26 cellular contexts compared by ENCODE assay signal in the genomic region with DNA sequence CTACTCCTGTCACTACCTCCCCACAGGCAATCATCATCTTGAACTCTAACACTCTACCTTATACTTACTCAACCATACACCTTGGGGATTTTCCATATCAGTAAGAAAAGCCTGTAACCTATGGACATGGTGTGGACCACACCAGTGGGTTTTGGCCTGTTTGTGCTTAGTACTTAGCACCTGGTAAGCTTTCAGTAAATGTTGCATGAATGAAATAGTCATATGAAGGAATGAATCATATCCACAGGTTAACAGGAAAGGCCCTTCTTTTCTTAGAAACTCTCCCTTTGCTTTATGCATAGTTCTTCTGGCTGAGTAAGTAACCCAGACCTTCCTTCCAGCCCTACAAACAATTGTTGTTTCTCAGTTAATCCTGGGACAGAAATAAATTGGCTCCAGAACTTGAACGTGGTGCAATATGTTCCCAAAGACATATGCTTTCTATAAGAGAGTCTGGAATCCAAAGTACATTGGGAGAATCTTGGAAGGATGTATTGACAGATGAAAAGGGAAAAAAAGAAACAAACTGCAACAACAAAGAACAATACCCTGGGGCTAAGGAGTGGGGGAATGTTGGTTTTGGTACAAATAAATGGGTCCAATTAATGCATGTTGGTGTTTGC. TPM values are rescaled to one million over a fixed set of nuclear protein-coding genes. Genes with fewer than 3 reads are reported as not detected.
DNase-seq lines count a peak whose midpoint lies in the region; ATAC-seq and TF ChIP-seq lines count a peak whose summit lies in the region.
"Had no signal": no experiment of that assay in that cellular context is flagged by ENCODE, and none has a peak within 500 bp of the region (broad histone marks: within the 10 kb centered on the region; RNA-seq: fewer than 3 reads in every experiment).

No MANE protein-coding gene starts in this region.

- WGBS in thyroid gland, 2 donors, result 33% methylated on average over 1 of the region's 1 CpG
- WGBS in tibial nerve, 2 donors, result 46 to 52% methylated on average over 1 of the region's 1 CpG

- H3K36me3 ChIP-seq in thyroid gland (no peaks in the 10 kb centered on the region), tibial nerve (peaks cover 0 to 18% (median 0%) of the 10 kb centered on the region in 3 donors)
- H3K36me3 ChIP-seq: breast epithelium, colonic mucosa, esophagus squamous epithelium, upper lobe of left lung had no signal

- H3K27me3 ChIP-seq in thyroid gland (no peaks in the 10 kb centered on the region), tibial nerve (no peaks in the 10 kb centered on the region)
- H3K27me3 ChIP-seq: breast epithelium, colonic mucosa, esophagus squamous epithelium, upper lobe of left lung had no signal

- intact Hi-C loops in thyroid gland (cut with DNase I), result no loop called here

- H3K4me3 ChIP-seq in fibroblast of mammary gland (ENCODE audit: control insufficient read depth, low read depth, low read length), result no peak overlapping the region
- H3K4me3 ChIP-seq in thyroid gland (replicated peaks in 1 of 3), result no peak overlapping the region
- H3K4me3 ChIP-seq in tibial nerve, result no peak overlapping the region
- H3K4me3 ChIP-seq: breast epithelium, colonic mucosa, esophagus squamous epithelium, skin epidermis, upper lobe of left lung had no signal

- peaks cover 10% of the 10 kb centered on the region for H3K9me3 Mint-ChIP-seq in activated naive CD8-positive, alpha-beta T cell treated with anti-CD3 and anti-CD28 coated beads, Interleukin-2, amount 10 ng/mL, durations not matched to agents 7 days and 5 days
- peaks cover 2% of the 10 kb centered on the region for H3K9me3 Mint-ChIP-seq in activated naive CD8-positive, alpha-beta T cell treated with anti-CD3 and anti-CD28 coated beads for 36 hours
- H3K9me3 Mint-ChIP-seq in activated naive CD8-positive, alpha-beta T cell treated with anti-CD3 and anti-CD28 coated beads, Interleukin-2, amount 50 U/mL, for 24 hours, result no peaks in the 10 kb centered on the region

- no peak for TF ChIP-seq CTCF in fibroblast of mammary gland (conservative IDR thresholded peaks at IDR 0.05; ENCODE audit: control insufficient read depth, insufficient read depth, low read depth, low read length)
- no peak for TF ChIP-seq CTCF in thyroid gland (IDR thresholded peaks at IDR 0.05)
- TF ChIP-seq CTCF in tibial nerve (IDR thresholded peaks at IDR 0.05), result no peak

- peak; percentile 50 for ATAC-seq in activated naive CD8-positive, alpha-beta T cell treated with anti-CD3 and anti-CD28 coated beads, Interleukin-2, amount 10 ng/mL, durations not matched to agents 7 days and 5 days (ENCODE audit: low read depth)
- peak; percentile 58 for ATAC-seq in activated naive CD8-positive, alpha-beta T cell treated with anti-CD3 and anti-CD28 coated beads, Interleukin-2, amount 50 U/mL, for 24 hours
- ATAC-seq in HG03039 (IDR thresholded peaks at IDR 0.05; ENCODE audit: unreplicated experiment), result no peak

- TF ChIP-seq POLR2A in thyroid gland (IDR thresholded peaks at IDR 0.05) (no peak), tibial nerve (IDR thresholded peaks at IDR 0.05) (no peak)

- H3K27ac ChIP-seq in thyroid gland (peak overlapping the region in 2 of 3 donors; percentile 7 to 50), tibial nerve (no peak overlapping the region)
- H3K27ac ChIP-seq: breast epithelium, colonic mucosa, esophagus squamous epithelium, RWPE1, upper lobe of left lung had no signal

- peaks cover 13% of the 10 kb centered on the region for H3K4me1 Mint-ChIP-seq in activated naive CD8-positive, alpha-beta T cell treated with anti-CD3 and anti-CD28 coated beads, Interleukin-2, amount 10 ng/mL, durations not matched to agents 7 days and 5 days
- peaks cover 10% of the 10 kb centered on the region for H3K4me1 Mint-ChIP-seq in activated naive CD8-positive, alpha-beta T cell treated with anti-CD3 and anti-CD28 coated beads for 36 hours
- H3K4me1 Mint-ChIP-seq in activated naive CD8-positive, alpha-beta T cell treated with anti-CD3 and anti-CD28 coated beads, Interleukin-2, amount 50 U/mL, for 24 hours, result peaks cover 5% of the 10 kb centered on the region
- H3K4me1 Mint-ChIP-seq: IgD-negative memory B cell had no signal

- no peak for DNase-seq in activated naive CD8-positive, alpha-beta T cell treated with anti-CD3 and anti-CD28 coated beads, Interleukin-2, amount 10 ng/mL, durations not matched to agents 7 days and 5 days
- no peak for DNase-seq in activated naive CD8-positive, alpha-beta T cell treated with anti-CD3 and anti-CD28 coated beads for 36 hours
- DNase-seq in activated naive CD8-positive, alpha-beta T cell treated with anti-CD3 and anti-CD28 coated beads, Interleukin-2, amount 50 U/mL, for 24 hours, result no peak
- DNase-seq in fibroblast of mammary gland (ENCODE audit: low read depth) (peak; percentile 21), thyroid gland (no peak), tibial nerve (ENCODE audit: low spot score in 2 of 2) (no peak)
- DNase-seq: activated CD4-positive, CD25-positive, alpha-beta regulatory T cell treated with anti-CD3 and anti-CD28 coated beads, Interleukin-2, amount 50 U/mL, for 72 hours; activated effector memory CD4-positive, alpha-beta T cell treated with anti-CD3 and anti-CD28 coated beads, Interleukin-2, amount 50 U/mL, for 16 hours; Calu3; colonic mucosa; effector memory CD4-positive, alpha-beta T cell; esophagus squamous epithelium; H9; NCI-H1048; NCI-H1694; NCI-H446 treated with DMSO at 0.1 percent for 48 hours; NCI-H82; nephron progenitor cell; stimulated activated CD8-positive, alpha-beta memory T cell treated with anti-CD3 and anti-CD28 coated beads, Interleukin-4, amount 100 ng/mL, for 48 hours; upper lobe of left lung had no signal

- TF ChIP-seq EP300 in tibial nerve (IDR thresholded peaks at IDR 0.05), result no peak

- H3K4me1 ChIP-seq in thyroid gland (peaks cover 6 to 12% of the 10 kb centered on the region in 2 donors), tibial nerve (no peaks in the 10 kb centered on the region)
- H3K4me1 ChIP-seq: breast epithelium, colonic mucosa, upper lobe of left lung had no signal

- no peaks in the 10 kb centered on the region for H3K27me3 Mint-ChIP-seq in activated naive CD8-positive, alpha-beta T cell treated with anti-CD3 and anti-CD28 coated beads, Interleukin-2, amount 10 ng/mL, durations not matched to agents 7 days and 5 days
- no peaks in the 10 kb centered on the region for H3K27me3 Mint-ChIP-seq in activated naive CD8-positive, alpha-beta T cell treated with anti-CD3 and anti-CD28 coated beads for 36 hours
- H3K27me3 Mint-ChIP-seq in activated naive CD8-positive, alpha-beta T cell treated with anti-CD3 and anti-CD28 coated beads, Interleukin-2, amount 50 U/mL, for 24 hours, result no peaks in the 10 kb centered on the region
- H3K27me3 Mint-ChIP-seq: IgD-negative memory B cell had no signal

- H3K27ac Mint-ChIP-seq in activated naive CD8-positive, alpha-beta T cell treated with anti-CD3 and anti-CD28 coated beads, Interleukin-2, amount 10 ng/mL, durations not matched to agents 7 days and 5 days, result no peak overlapping the region
- no peak overlapping the region for H3K27ac Mint-ChIP-seq in activated naive CD8-positive, alpha-beta T cell treated with anti-CD3 and anti-CD28 coated beads for 36 hours
- H3K27ac Mint-ChIP-seq in activated naive CD8-positive, alpha-beta T cell treated with anti-CD3 and anti-CD28 coated beads, Interleukin-2, amount 50 U/mL, for 24 hours, result no peak overlapping the region
- H3K27ac Mint-ChIP-seq: CD14-positive monocyte, H9, IgD-negative memory B cell, nephron progenitor cell had no signal

- H3K4me3 Mint-ChIP-seq in activated naive CD8-positive, alpha-beta T cell treated with anti-CD3 and anti-CD28 coated beads, Interleukin-2, amount 10 ng/mL, durations not matched to agents 7 days and 5 days, result no peak overlapping the region
- H3K4me3 Mint-ChIP-seq in activated naive CD8-positive, alpha-beta T cell treated with anti-CD3 and anti-CD28 coated beads for 36 hours, result no peak overlapping the region
- H3K4me3 Mint-ChIP-seq in activated naive CD8-positive, alpha-beta T cell treated with anti-CD3 and anti-CD28 coated beads, Interleukin-2, amount 50 U/mL, for 24 hours, result no peak overlapping the region
- H3K4me3 Mint-ChIP-seq: CD14-positive monocyte, H9, IgD-negative memory B cell, nephron progenitor cell had no signal

- H3K36me3 Mint-ChIP-seq in activated naive CD8-positive, alpha-beta T cell treated with anti-CD3 and anti-CD28 coated beads, Interleukin-2, amount 10 ng/mL, durations not matched to agents 7 days and 5 days, result peaks cover 25% of the 10 kb centered on the region
- H3K36me3 Mint-ChIP-seq in activated naive CD8-positive, alpha-beta T cell treated with anti-CD3 and anti-CD28 coated beads for 36 hours, result peaks cover 35% of the 10 kb centered on the region
- peaks cover 25% of the 10 kb centered on the region for H3K36me3 Mint-ChIP-seq in activated naive CD8-positive, alpha-beta T cell treated with anti-CD3 and anti-CD28 coated beads, Interleukin-2, amount 50 U/mL, for 24 hours (ENCODE audit: low read depth)

- H3K9me3 ChIP-seq in thyroid gland (no peaks in the 10 kb centered on the region), tibial nerve (peaks cover 0 to 3% (median 0%) of the 10 kb centered on the region in 4 donors)
- H3K9me3 ChIP-seq: colonic mucosa, esophagus squamous epithelium, upper lobe of left lung had no signal

- POLR2A ChIA-PET in activated naive CD8-positive, alpha-beta T cell treated with anti-CD3 and anti-CD28 coated beads, Interleukin-2, amount 10 ng/mL, durations not matched to agents 7 days and 5 days (lab: Charles Lee), result no interaction called here

RNA-seq across cellular contexts. Expression of a gene that starts 27.8 kb away (rescaled TPM):
- under 1 TPM; 0.17 to 0.22 TPM for total RNA-seq in activated naive CD8-positive, alpha-beta T cell treated with anti-CD3 and anti-CD28 coated beads, Interleukin-2, amount 10 ng/mL, durations not matched to agents 7 days and 5 days
- under 1 TPM; 0.14 to 0.32 TPM for total RNA-seq in activated naive CD8-positive, alpha-beta T cell treated with anti-CD3 and anti-CD28 coated beads for 36 hours
- total RNA-seq in thyroid gland (1 to 10 TPM in 1 of 4 donors, under 1 TPM in 3; 0.45 to 3.6 (median 0.60) TPM), tibial nerve (1 to 10 TPM; 2.4 to 9.2 (median 6.5) TPM)

Comparison
In these comparisons a context has a peak if more than half of its experiments do, and no peak if none do; other contexts are left out.
1. H3K27ac ChIP-seq: peak in thyroid gland (2 of 3); none in tibial nerve (0 of 4).